1 cellular context compared by ENCODE assay signal in the genomic region with DNA sequence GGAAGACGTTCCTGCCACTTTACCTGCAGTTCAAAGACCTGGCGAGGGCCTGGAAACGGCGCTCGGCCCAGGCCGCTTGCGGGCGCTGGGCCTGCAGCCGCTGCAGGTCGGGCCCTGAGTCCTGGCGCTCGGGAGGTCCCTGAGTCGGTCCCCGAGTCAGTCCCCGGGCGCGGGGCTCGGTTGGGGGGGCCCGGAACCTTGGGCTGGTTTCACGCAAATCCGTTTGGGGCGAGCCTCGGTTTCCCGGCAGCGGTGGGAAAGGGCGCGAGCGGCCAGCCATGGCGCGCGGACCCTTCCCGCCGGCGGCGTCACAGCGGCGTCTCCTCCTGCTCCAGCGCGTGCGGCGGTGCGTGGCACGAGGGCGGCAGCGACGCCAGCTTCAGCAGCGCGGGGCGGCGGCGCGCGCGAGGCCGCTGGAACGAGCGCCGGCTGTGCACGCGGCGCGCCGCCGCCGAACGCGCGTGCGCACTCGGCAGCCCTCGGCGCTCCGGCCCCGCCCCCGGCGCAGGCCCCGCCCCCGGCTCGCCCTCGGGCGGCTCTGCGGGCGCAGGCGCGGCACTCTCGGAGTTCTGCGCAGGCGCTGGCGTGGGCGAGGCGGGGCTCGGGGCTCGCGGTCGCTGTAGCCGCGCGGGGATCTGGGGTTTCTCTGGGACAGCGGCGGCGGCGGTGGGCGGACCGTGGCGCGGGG.
TF ChIP-seq lines count a peak whose summit lies in the region.

No MANE protein-coding gene starts in this region.

TF ChIP-seq in HepG2, 621 proteins besides CTCF, POLR2A, EP300 and RAD21 (continues in another document):
- TF ChIP-seq, protein P1, sequence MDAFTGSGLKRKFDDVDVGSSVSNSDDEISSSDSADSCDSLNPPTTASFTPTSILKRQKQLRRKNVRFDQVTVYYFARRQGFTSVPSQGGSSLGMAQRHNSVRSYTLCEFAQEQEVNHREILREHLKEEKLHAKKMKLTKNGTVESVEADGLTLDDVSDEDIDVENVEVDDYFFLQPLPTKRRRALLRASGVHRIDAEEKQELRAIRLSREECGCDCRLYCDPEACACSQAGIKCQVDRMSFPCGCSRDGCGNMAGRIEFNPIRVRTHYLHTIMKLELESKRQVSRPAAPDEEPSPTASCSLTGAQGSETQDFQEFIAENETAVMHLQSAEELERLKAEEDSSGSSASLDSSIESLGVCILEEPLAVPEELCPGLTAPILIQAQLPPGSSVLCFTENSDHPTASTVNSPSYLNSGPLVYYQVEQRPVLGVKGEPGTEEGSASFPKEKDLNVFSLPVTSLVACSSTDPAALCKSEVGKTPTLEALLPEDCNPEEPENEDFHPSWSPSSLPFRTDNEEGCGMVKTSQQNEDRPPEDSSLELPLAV (CRISPR knock-in tag; conservative IDR thresholded peaks at IDR 0.05; ENCODE audit: low read depth) = peak; percentile 96
- no peak for TF ChIP-seq MAFK (conservative IDR thresholded peaks at IDR 0.05 in 1 of 2, IDR thresholded peaks at IDR 0.05 in 1 of 2; ENCODE audit: low read length in 2 of 2)
- no peak for TF ChIP-seq ZSCAN22 (CRISPR knock-in tag; IDR thresholded peaks at IDR 0.05)
- no peak for TF ChIP-seq ZNF781 (CRISPR knock-in tag; IDR thresholded peaks at IDR 0.05; ENCODE audit: borderline replicate concordance, not compliant biosample characterization)
- peak; percentile 67; the same call in 1 of the 2 replicates for TF ChIP-seq ZNF205 (CRISPR knock-in tag; IDR thresholded peaks at IDR 0.05)
- peak; percentile 75 for TF ChIP-seq ELF3 (CRISPR knock-in tag; IDR thresholded peaks at IDR 0.05)
- TF ChIP-seq, protein P2, sequence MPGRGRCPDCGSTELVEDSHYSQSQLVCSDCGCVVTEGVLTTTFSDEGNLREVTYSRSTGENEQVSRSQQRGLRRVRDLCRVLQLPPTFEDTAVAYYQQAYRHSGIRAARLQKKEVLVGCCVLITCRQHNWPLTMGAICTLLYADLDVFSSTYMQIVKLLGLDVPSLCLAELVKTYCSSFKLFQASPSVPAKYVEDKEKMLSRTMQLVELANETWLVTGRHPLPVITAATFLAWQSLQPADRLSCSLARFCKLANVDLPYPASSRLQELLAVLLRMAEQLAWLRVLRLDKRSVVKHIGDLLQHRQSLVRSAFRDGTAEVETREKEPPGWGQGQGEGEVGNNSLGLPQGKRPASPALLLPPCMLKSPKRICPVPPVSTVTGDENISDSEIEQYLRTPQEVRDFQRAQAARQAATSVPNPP (CRISPR knock-in tag; IDR thresholded peaks at IDR 0.05) = peak; percentile 95
- TF ChIP-seq WIZ (CRISPR knock-in tag; IDR thresholded peaks at IDR 0.05) = peak; percentile 44
- peak; percentile 65 for TF ChIP-seq FOXO1 (CRISPR knock-in tag; IDR thresholded peaks at IDR 0.05)
- TF ChIP-seq POLR2AphosphoS5 (IDR thresholded peaks at IDR 0.05; ENCODE audit: low read depth, low read length) = peak; percentile 66
- peak; percentile 98 for TF ChIP-seq ZSCAN21 (CRISPR knock-in tag; IDR thresholded peaks at IDR 0.05; ENCODE audit: borderline replicate concordance)
- TF ChIP-seq, protein P3, sequence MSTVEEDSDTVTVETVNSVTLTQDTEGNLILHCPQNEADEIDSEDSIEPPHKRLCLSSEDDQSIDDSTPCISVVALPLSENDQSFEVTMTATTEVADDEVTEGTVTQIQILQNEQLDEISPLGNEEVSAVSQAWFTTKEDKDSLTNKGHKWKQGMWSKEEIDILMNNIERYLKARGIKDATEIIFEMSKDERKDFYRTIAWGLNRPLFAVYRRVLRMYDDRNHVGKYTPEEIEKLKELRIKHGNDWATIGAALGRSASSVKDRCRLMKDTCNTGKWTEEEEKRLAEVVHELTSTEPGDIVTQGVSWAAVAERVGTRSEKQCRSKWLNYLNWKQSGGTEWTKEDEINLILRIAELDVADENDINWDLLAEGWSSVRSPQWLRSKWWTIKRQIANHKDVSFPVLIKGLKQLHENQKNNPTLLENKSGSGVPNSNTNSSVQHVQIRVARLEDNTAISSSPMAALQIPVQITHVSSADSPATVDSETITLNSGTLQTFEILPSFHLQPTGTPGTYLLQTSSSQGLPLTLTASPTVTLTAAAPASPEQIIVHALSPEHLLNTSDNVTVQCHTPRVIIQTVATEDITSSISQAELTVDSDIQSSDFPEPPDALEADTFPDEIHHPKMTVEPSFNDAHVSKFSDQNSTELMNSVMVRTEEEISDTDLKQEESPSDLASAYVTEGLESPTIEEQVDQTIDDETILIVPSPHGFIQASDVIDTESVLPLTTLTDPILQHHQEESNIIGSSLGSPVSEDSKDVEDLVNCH (CRISPR knock-in tag; IDR thresholded peaks at IDR 0.05) = no peak; the same call in 1 of the 2 replicates
- peak; percentile 94 for TF ChIP-seq ZNF446 (CRISPR knock-in tag; IDR thresholded peaks at IDR 0.05)
- TF ChIP-seq ATM (IDR thresholded peaks at IDR 0.05; ENCODE audit: borderline replicate concordance) = no peak
- peak; percentile 93; the same call in 1 of the 2 replicates for TF ChIP-seq ZNF83 (CRISPR knock-in tag; IDR thresholded peaks at IDR 0.05; ENCODE audit: borderline replicate concordance)
- peak; percentile 17; the same call in 1 of the 2 replicates for TF ChIP-seq ZBTB7B (CRISPR knock-in tag; IDR thresholded peaks at IDR 0.05)
- no peak for TF ChIP-seq RFXANK (CRISPR knock-in tag; IDR thresholded peaks at IDR 0.05)
- TF ChIP-seq ZNF138 (CRISPR knock-in tag; IDR thresholded peaks at IDR 0.05; ENCODE audit: low read depth) = peak; percentile 96
- TF ChIP-seq, protein P4, sequence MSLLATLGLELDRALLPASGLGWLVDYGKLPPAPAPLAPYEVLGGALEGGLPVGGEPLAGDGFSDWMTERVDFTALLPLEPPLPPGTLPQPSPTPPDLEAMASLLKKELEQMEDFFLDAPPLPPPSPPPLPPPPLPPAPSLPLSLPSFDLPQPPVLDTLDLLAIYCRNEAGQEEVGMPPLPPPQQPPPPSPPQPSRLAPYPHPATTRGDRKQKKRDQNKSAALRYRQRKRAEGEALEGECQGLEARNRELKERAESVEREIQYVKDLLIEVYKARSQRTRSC (CRISPR knock-in tag; IDR thresholded peaks at IDR 0.05; ENCODE audit: low read depth) = no peak
- no peak for TF ChIP-seq PLRG1 (conservative IDR thresholded peaks at IDR 0.05)
- TF ChIP-seq FOXM1 (CRISPR knock-in tag; IDR thresholded peaks at IDR 0.05) = peak; percentile 81; the same call in 1 of the 2 replicates
- no peak for TF ChIP-seq GATA4 (IDR thresholded peaks at IDR 0.05; ENCODE audit: borderline replicate concordance, low read depth)
- TF ChIP-seq MTA3 (CRISPR knock-in tag; IDR thresholded peaks at IDR 0.05) = no peak
- no peak for TF ChIP-seq IKZF1 (IDR thresholded peaks at IDR 0.05)
- TF ChIP-seq, protein P5, sequence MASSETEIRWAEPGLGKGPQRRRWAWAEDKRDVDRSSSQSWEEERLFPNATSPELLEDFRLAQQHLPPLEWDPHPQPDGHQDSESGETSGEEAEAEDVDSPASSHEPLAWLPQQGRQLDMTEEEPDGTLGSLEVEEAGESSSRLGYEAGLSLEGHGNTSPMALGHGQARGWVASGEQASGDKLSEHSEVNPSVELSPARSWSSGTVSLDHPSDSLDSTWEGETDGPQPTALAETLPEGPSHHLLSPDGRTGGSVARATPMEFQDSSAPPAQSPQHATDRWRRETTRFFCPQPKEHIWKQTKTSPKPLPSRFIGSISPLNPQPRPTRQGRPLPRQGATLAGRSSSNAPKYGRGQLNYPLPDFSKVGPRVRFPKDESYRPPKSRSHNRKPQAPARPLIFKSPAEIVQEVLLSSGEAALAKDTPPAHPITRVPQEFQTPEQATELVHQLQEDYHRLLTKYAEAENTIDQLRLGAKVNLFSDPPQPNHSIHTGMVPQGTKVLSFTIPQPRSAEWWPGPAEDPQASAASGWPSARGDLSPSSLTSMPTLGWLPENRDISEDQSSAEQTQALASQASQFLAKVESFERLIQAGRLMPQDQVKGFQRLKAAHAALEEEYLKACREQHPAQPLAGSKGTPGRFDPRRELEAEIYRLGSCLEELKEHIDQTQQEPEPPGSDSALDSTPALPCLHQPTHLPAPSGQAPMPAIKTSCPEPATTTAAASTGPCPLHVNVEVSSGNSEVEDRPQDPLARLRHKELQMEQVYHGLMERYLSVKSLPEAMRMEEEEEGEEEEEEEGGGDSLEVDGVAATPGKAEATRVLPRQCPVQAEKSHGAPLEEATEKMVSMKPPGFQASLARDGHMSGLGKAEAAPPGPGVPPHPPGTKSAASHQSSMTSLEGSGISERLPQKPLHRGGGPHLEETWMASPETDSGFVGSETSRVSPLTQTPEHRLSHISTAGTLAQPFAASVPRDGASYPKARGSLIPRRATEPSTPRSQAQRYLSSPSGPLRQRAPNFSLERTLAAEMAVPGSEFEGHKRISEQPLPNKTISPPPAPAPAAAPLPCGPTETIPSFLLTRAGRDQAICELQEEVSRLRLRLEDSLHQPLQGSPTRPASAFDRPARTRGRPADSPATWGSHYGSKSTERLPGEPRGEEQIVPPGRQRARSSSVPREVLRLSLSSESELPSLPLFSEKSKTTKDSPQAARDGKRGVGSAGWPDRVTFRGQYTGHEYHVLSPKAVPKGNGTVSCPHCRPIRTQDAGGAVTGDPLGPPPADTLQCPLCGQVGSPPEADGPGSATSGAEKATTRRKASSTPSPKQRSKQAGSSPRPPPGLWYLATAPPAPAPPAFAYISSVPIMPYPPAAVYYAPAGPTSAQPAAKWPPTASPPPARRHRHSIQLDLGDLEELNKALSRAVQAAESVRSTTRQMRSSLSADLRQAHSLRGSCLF (CRISPR knock-in tag; IDR thresholded peaks at IDR 0.05; ENCODE audit: borderline replicate concordance) = no peak; the same call in 1 of the 2 replicates
- TF ChIP-seq CREM (IDR thresholded peaks at IDR 0.05) = no peak
- no peak for TF ChIP-seq CREM (CRISPR knock-in tag; IDR thresholded peaks at IDR 0.05)
- no peak for TF ChIP-seq SRSF1 (optimal IDR thresholded peaks at IDR 0.05; ENCODE audit: low read depth, low read length)
- TF ChIP-seq, protein P6, sequence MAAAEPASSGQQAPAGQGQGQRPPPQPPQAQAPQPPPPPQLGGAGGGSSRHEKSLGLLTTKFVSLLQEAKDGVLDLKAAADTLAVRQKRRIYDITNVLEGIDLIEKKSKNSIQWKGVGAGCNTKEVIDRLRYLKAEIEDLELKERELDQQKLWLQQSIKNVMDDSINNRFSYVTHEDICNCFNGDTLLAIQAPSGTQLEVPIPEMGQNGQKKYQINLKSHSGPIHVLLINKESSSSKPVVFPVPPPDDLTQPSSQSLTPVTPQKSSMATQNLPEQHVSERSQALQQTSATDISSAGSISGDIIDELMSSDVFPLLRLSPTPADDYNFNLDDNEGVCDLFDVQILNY (CRISPR knock-in tag; conservative IDR thresholded peaks at IDR 0.05) = peak; percentile 85
- TF ChIP-seq SIN3A (IDR thresholded peaks at IDR 0.05; ENCODE audit: borderline replicate concordance, low read depth, low read length) = peak; percentile 56; the same call in 1 of the 2 replicates
- TF ChIP-seq, protein P7, sequence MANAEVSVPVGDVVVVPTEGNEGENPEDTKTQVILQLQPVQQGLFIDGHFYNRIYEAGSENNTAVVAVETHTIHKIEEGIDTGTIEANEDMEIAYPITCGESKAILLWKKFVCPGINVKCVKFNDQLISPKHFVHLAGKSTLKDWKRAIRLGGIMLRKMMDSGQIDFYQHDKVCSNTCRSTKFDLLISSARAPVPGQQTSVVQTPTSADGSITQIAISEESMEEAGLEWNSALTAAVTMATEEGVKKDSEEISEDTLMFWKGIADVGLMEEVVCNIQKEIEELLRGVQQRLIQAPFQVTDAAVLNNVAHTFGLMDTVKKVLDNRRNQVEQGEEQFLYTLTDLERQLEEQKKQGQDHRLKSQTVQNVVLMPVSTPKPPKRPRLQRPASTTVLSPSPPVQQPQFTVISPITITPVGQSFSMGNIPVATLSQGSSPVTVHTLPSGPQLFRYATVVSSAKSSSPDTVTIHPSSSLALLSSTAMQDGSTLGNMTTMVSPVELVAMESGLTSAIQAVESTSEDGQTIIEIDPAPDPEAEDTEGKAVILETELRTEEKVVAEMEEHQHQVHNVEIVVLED (CRISPR knock-in tag; IDR thresholded peaks at IDR 0.05; ENCODE audit: borderline replicate concordance) = peak; percentile 78
- TF ChIP-seq TOE1 (CRISPR knock-in tag; IDR thresholded peaks at IDR 0.05) = peak; percentile 44; the same call in 1 of the 2 replicates
- TF ChIP-seq ZSCAN25 (CRISPR knock-in tag; IDR thresholded peaks at IDR 0.05) = peak; percentile 30; the same call in 1 of the 2 replicates
- TF ChIP-seq, protein P8, sequence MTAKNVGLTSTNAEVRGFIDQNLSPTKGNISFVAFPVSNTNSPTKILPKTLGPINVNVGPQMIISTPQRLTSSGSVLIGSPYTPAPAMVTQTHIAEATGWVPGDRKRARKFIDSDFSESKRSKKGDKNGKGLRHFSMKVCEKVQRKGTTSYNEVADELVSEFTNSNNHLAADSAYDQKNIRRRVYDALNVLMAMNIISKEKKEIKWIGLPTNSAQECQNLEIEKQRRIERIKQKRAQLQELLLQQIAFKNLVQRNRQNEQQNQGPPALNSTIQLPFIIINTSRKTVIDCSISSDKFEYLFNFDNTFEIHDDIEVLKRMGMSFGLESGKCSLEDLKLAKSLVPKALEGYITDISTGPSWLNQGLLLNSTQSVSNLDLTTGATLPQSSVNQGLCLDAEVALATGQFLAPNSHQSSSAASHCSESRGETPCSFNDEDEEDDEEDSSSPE (CRISPR knock-in tag; IDR thresholded peaks at IDR 0.05) = peak; percentile 94
- peak; percentile 84; the same call in 1 of the 2 replicates for TF ChIP-seq ZNF333 (CRISPR knock-in tag; IDR thresholded peaks at IDR 0.05; ENCODE audit: borderline replicate concordance)
- peak; percentile 90; the same call in 1 of the 2 replicates for TF ChIP-seq FOXC1 (CRISPR knock-in tag; IDR thresholded peaks at IDR 0.05; ENCODE audit: borderline replicate concordance)
- TF ChIP-seq, protein P9, sequence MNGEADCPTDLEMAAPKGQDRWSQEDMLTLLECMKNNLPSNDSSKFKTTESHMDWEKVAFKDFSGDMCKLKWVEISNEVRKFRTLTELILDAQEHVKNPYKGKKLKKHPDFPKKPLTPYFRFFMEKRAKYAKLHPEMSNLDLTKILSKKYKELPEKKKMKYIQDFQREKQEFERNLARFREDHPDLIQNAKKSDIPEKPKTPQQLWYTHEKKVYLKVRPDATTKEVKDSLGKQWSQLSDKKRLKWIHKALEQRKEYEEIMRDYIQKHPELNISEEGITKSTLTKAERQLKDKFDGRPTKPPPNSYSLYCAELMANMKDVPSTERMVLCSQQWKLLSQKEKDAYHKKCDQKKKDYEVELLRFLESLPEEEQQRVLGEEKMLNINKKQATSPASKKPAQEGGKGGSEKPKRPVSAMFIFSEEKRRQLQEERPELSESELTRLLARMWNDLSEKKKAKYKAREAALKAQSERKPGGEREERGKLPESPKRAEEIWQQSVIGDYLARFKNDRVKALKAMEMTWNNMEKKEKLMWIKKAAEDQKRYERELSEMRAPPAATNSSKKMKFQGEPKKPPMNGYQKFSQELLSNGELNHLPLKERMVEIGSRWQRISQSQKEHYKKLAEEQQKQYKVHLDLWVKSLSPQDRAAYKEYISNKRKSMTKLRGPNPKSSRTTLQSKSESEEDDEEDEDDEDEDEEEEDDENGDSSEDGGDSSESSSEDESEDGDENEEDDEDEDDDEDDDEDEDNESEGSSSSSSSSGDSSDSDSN (CRISPR knock-in tag; IDR thresholded peaks at IDR 0.05) = peak; percentile 68; the same call in 1 of the 2 replicates
- TF ChIP-seq ZNF3 (CRISPR knock-in tag; IDR thresholded peaks at IDR 0.05) = no peak
- TF ChIP-seq ZNF550 (CRISPR knock-in tag; IDR thresholded peaks at IDR 0.05; ENCODE audit: borderline replicate concordance) = no peak
- peak; percentile 89; the same call in 1 of the 2 replicates for TF ChIP-seq ZNF564 (CRISPR knock-in tag; IDR thresholded peaks at IDR 0.05)
- TF ChIP-seq THAP11 (CRISPR knock-in tag; IDR thresholded peaks at IDR 0.05) = peak; percentile 74; the same call in 1 of the 2 replicates
- TF ChIP-seq PHF21A (CRISPR knock-in tag; IDR thresholded peaks at IDR 0.05) = no peak
